ENCODE assay signal across 16 cellular contexts in the genomic region with DNA sequence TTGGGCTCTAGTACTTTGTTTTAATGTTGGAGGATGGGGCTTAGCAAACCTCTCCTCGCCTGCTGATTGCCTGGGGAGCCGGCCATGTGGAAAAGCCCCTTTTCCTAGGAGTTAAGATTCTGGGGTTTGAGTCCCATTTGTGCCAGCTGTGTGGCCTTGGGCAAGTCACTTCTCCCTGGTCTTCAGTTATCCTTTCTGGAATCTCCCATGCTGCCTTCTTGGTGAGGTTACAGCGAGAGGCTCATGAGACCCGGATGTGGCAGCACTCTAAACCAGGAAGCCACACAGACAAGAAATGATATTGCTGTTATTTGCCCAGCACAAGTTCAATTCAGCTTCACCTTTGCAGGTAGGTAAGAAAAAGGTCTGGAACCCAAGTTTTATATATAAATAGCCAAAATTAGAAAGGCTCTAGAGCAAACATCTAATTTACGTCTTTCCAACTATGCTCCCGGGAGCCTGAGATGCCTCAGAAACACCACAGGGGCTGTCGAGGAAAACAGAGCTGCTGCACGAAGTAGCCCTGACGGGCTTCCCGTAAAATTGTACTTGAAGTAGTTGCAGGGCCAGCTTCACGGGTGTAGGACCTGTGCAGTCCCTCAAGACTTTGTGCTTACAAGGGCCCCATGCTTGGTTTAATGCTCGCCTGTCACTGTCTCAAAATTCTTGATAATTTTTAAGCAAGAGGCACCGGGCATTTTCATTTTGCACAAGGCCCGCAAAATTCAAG. TPM values are rescaled to one million over a fixed set of nuclear protein-coding genes. Genes with fewer than 3 reads are reported as not detected.
A peak's percentile ranks its signal among the peaks of the same experiment; 100 is the strongest.
DNase-seq lines count a peak whose midpoint lies in the region; ATAC-seq, FAIRE-seq and TF ChIP-seq lines count a peak whose summit lies in the region.
"Had no signal": no experiment of that assay in that cellular context is flagged by ENCODE, and none has a peak within 500 bp of the region (broad histone marks: within the 10 kb centered on the region; RNA-seq: fewer than 3 reads in every experiment).

No MANE protein-coding gene starts in this region.

- H3K27ac Mint-ChIP-seq in CD4-positive, alpha-beta T cell, result peak overlapping the region; percentile 99
- H3K27ac Mint-ChIP-seq in activated CD8-positive, alpha-beta T cell treated with anti-CD3 and anti-CD28 coated beads for 36 hours, result peak overlapping the region; percentile 93

- H3K27me3 Mint-ChIP-seq in CD4-positive, alpha-beta T cell, result no peaks in the 10 kb centered on the region
- no peaks in the 10 kb centered on the region for H3K27me3 Mint-ChIP-seq in activated CD8-positive, alpha-beta T cell treated with anti-CD3 and anti-CD28 coated beads for 36 hours

- WGBS in HepG2 (ENCODE audit: low lambda C conversion rate), result 58% methylated on average over 7 of the region's 14 CpGs

- H3K79me2 ChIP-seq in HepG2 (ENCODE audit: insufficient read depth, low read length), result no peaks in the 10 kb centered on the region

- H3K27ac ChIP-seq in CD4-positive, alpha-beta T cell (ENCODE audit: low read depth, low read length), result peak overlapping the region; percentile 66
- H3K27ac ChIP-seq in HepG2 (ENCODE audit: extremely low read length, insufficient read depth, low read length), result no peak overlapping the region
- H3K27ac ChIP-seq: C4-2B had no signal

- H3K9me3 Mint-ChIP-seq in CD4-positive, alpha-beta T cell, result no peaks in the 10 kb centered on the region
- no peaks in the 10 kb centered on the region for H3K9me3 Mint-ChIP-seq in activated CD8-positive, alpha-beta T cell treated with anti-CD3 and anti-CD28 coated beads for 36 hours

- peak; percentile 64 for FAIRE-seq in GM12892 (lab: Jason Lieb, UNC)
- FAIRE-seq in HepG2 (lab: Jason Lieb, UNC), result no peak
- FAIRE-seq: H1 had no signal

- peak; percentile 38 for ATAC-seq in CD4-positive, alpha-beta T cell (ENCODE audit: poor library complexity)
- ATAC-seq in activated CD8-positive, alpha-beta T cell treated with anti-CD3 and anti-CD28 coated beads for 36 hours, result no peak
- no peak for ATAC-seq in HepG2
- no peak for ATAC-seq in GM19023 (IDR thresholded peaks at IDR 0.05; ENCODE audit: unreplicated experiment)
- ATAC-seq: body of pancreas, left ventricle myocardium superior had no signal

- no peak overlapping the region for H3K9ac ChIP-seq in HepG2 (ENCODE audit: insufficient read depth, low read depth, low read length)

- H3K27me3 ChIP-seq in CD4-positive, alpha-beta T cell (ENCODE audit: control insufficient read depth, insufficient read depth, low read length), result no peaks in the 10 kb centered on the region
- H3K27me3 ChIP-seq in HepG2 (ENCODE audit: control insufficient read depth in 1 of 2, insufficient read depth in 2 of 2, low read length in 2 of 2), result no peaks in the 10 kb centered on the region
- H3K27me3 ChIP-seq: body of pancreas had no signal

- H3K36me3 ChIP-seq in HepG2 (replicated peaks in 1 of 2; ENCODE audit: control insufficient read depth in 1 of 2, insufficient read depth in 2 of 2, low read length in 2 of 2), result no peaks in the 10 kb centered on the region

- peaks cover 84% of the 10 kb centered on the region for H3K4me1 Mint-ChIP-seq in CD4-positive, alpha-beta T cell (ENCODE audit: low read depth)
- peaks cover 70% of the 10 kb centered on the region for H3K4me1 Mint-ChIP-seq in activated CD8-positive, alpha-beta T cell treated with anti-CD3 and anti-CD28 coated beads for 36 hours (ENCODE audit: low read depth)

- TF ChIP-seq RAD21 in HepG2 (CRISPR knock-in tag; IDR thresholded peaks at IDR 0.05), result no peak

- no peaks in the 10 kb centered on the region for H4K20me1 ChIP-seq in HepG2 (ENCODE audit: insufficient read depth, low read length)

- no peak for TF ChIP-seq EP300 in HepG2 (IDR thresholded peaks at IDR 0.05; ENCODE audit: low read depth in 2 of 2, low read length in 2 of 2)
- no peak for TF ChIP-seq EP300 in HepG2 (CRISPR knock-in tag; IDR thresholded peaks at IDR 0.05; ENCODE audit: borderline replicate concordance)

- H3K4me3 ChIP-seq in HepG2 (replicated peaks in 1 of 3; ENCODE audit: insufficient read depth in 1 of 3, low read depth in 2 of 3, low read length in 3 of 3), result no peak overlapping the region
- H3K4me3 ChIP-seq: body of pancreas had no signal

- BruUV-seq in HepG2 (replicated peaks; lab: Mats Ljungman, UMichigan), result no TSS peak

- intact Hi-C loops in CD4-positive, alpha-beta T cell (cut with DNase I, micrococcal nuclease), result no loop called here
- intact Hi-C loops in activated CD8-positive, alpha-beta T cell treated with anti-CD3 and anti-CD28 coated beads for 36 hours (cut with micrococcal nuclease), result no loop called here
- intact Hi-C loops in HepG2 (cut with micrococcal nuclease; ENCODE audit: unreplicated experiment), result no loop called here

- TF ChIP-seq CTCF in CD4-positive, alpha-beta T cell (IDR thresholded peaks at IDR 0.05), result no peak
- TF ChIP-seq CTCF in activated CD8-positive, alpha-beta T cell treated with anti-CD3 and anti-CD28 coated beads for 36 hours (IDR thresholded peaks at IDR 0.05), result no peak
- no peak for TF ChIP-seq CTCF in HepG2 (CRISPR knock-in tag; IDR thresholded peaks at IDR 0.05)

- peak overlapping the region; percentile 27 for H2AFZ ChIP-seq in HepG2 (ENCODE audit: low read length)

- TF ChIP-seq POLR2A in GM12892 (IDR thresholded peaks at IDR 0.05; ENCODE audit: low read depth, low read length) (no peak), HepG2 (IDR thresholded peaks at IDR 0.05; ENCODE audit: insufficient read depth in 1 of 2, low read depth in 2 of 2, low read length in 2 of 2) (no peak)

- POLR2A ChIA-PET in CD4-positive, alpha-beta T cell (lab: Charles Lee), result interaction anchor here (0.6 to 8.8 kb wide), 7 partner anchors 9 to 168 kb away, joined by 3 to 162 read pairs (median 4); a partner anchor contains a TSS
- POLR2A ChIA-PET in activated CD8-positive, alpha-beta T cell treated with anti-CD3 and anti-CD28 coated beads for 36 hours (lab: Charles Lee), result interaction anchor here (0.6 to 7.0 kb wide), 4 partner anchors 10 to 15 kb away, joined by 3 to 56 read pairs (median 20); a partner anchor contains a TSS
- POLR2A ChIA-PET in HepG2 (lab: Yijun Ruan, JAX), result no interaction called here

- no peaks in the 10 kb centered on the region for H3K36me3 Mint-ChIP-seq in CD4-positive, alpha-beta T cell (ENCODE audit: low read depth)
- H3K36me3 Mint-ChIP-seq in activated CD8-positive, alpha-beta T cell treated with anti-CD3 and anti-CD28 coated beads for 36 hours (ENCODE audit: low read depth), result peaks cover 5% of the 10 kb centered on the region

- peak overlapping the region; percentile 73 for H3K4me3 Mint-ChIP-seq in CD4-positive, alpha-beta T cell
- H3K4me3 Mint-ChIP-seq in activated CD8-positive, alpha-beta T cell treated with anti-CD3 and anti-CD28 coated beads for 36 hours, result peak overlapping the region; percentile 45

- CTCF ChIA-PET in CD4-positive, alpha-beta T cell (lab: Charles Lee), result interaction anchor here (1.0 to 1.1 kb wide), 2 partner anchors 12 to 308 kb away, joined by 3 to 4 read pairs; no protein-coding TSS in a partner anchor
- CTCF ChIA-PET in activated CD8-positive, alpha-beta T cell treated with anti-CD3 and anti-CD28 coated beads for 36 hours (lab: Charles Lee), result interaction anchor here (1.5 to 2.0 kb wide), 3 partner anchors 9 to 46 kb away, joined by 3 to 6 read pairs (median 5); no protein-coding TSS in a partner anchor
- CTCF ChIA-PET in HepG2 (lab: Yijun Ruan, JAX; ENCODE audit: low intra/inter-chr PET ratio, low total read pairs), result no interaction called here

- H3K9me3 ChIP-seq in CD4-positive, alpha-beta T cell (ENCODE audit: control insufficient read depth, low read length), result no peaks in the 10 kb centered on the region
- H3K9me3 ChIP-seq in HepG2 (ENCODE audit: low read length), result no peaks in the 10 kb centered on the region
- H3K9me3 ChIP-seq: body of pancreas had no signal

- no peak overlapping the region; the same call in 1 of the 2 replicates for H3K4me2 ChIP-seq in HepG2 (ENCODE audit: low read depth, low read length)

- peaks cover 65% of the 10 kb centered on the region for H3K4me1 ChIP-seq in HepG2 (ENCODE audit: insufficient read depth, low read length)
- H3K4me1 ChIP-seq: body of pancreas had no signal

- DNase-seq in CD4-positive, alpha-beta T cell, result peak in 3 of 10 experiments; percentile 27 to 30 (median 28)
- no peak for DNase-seq in GM12892 (ENCODE audit: insufficient read length)
- DNase-seq in activated CD8-positive, alpha-beta T cell treated with anti-CD3 and anti-CD28 coated beads for 36 hours, result peak; percentile 63
- no peak for DNase-seq in HepG2 (ENCODE audit: low spot score)
- no peak for DNase-seq in NOMO-1 treated with dmso at 0.1 percent for 144 hours (lab: John Stamatoyannopoulos, UW; ENCODE audit: unreplicated experiment)
- DNase-seq in DMS79 treated with DMSO at 0.1 percent for 48 hours (lab: John Stamatoyannopoulos, UW), result no peak
- DNase-seq in activated gamma-delta T cell treated with Interleukin-2 at 50 U/mL for 16 hours, result no peak
- DNase-seq: activated CD8-positive, alpha-beta memory T cell treated with anti-CD3 and anti-CD28 coated beads, Interleukin-2, amount 50 U/mL, for 48 hours; body of pancreas; left ventricle myocardium superior; NCI-H1436; NCI-H446; RPMI8226 had no signal

- in situ Hi-C loops in HepG2 (cut with HindIII; ENCODE audit: extremely low pct_ligation_motif_present, low pct_unique_long_range_greater_than_20kb), result no loop called here

RNA-seq across cellular contexts. Expression of a gene that starts 8.3 kb away (rescaled TPM):
- total RNA-seq in CD4-positive, alpha-beta T cell, result 10 to 100 TPM; 69.0 to 70.8 TPM
- polyA plus RNA-seq in GM12892 (2012; ENCODE audit: missing spikeins), result 72.6 TPM
- 100 to 1,000 TPM; 117 to 123 TPM for total RNA-seq in activated CD8-positive, alpha-beta T cell treated with anti-CD3 and anti-CD28 coated beads for 36 hours
- total RNA-seq in HepG2 (2016; rRNA removed; fragmentation: Illumina TruSeq; extraction: Trizol), result not detected in 2 replicates
- total RNA-seq in HepG2 (2016; cell fraction: cytosol; rRNA removed; fragmentation: Illumina TruSeq; extraction: Trizol; ENCODE audit: low read depth), result not detected in 2 replicates
- not detected in 2 replicates for total RNA-seq in HepG2 (2016; cell fraction: insoluble cytoplasmic fraction; rRNA removed; fragmentation: Illumina TruSeq; extraction: Trizol)
- total RNA-seq in HepG2 (2016; cell fraction: membrane; rRNA removed; fragmentation: Illumina TruSeq; extraction: Trizol), result not detected in 2 replicates
- total RNA-seq in HepG2 (2016; cell fraction: nucleus; rRNA removed; fragmentation: Illumina TruSeq; extraction: Trizol), result not detected in 2 replicates
- polyA plus RNA-seq in HepG2 (2011; rRNA removed), result 0.08 and 0.09 TPM in 2 replicates
- 0.11 and 0.12 TPM in 2 replicates for polyA plus RNA-seq in HepG2 (2011; cell fraction: cytosol; rRNA removed)
- 0.03 and 0.10 TPM in 2 replicates for polyA plus RNA-seq in HepG2 (2011; cell fraction: nucleus; rRNA removed)
- polyA plus RNA-seq in HepG2 (2012), result 0.11 TPM in 1 of 2 replicates, not detected in the other
- not detected in 2 replicates for polyA plus RNA-seq in HepG2 (2016; cell fraction: cytosol; fragmentation: Illumina TruSeq; extraction: Trizol; ENCODE audit: low read depth)
- polyA plus RNA-seq in HepG2 (2016; cell fraction: insoluble cytoplasmic fraction; fragmentation: Illumina TruSeq; extraction: Trizol; ENCODE audit: low read depth), result not detected in 2 replicates
- polyA plus RNA-seq in HepG2 (2016; cell fraction: membrane; fragmentation: Illumina TruSeq; extraction: Trizol; ENCODE audit: low read depth), result not detected in 2 replicates
- not detected in 2 replicates for polyA plus RNA-seq in HepG2 (2016; cell fraction: nucleus; fragmentation: Illumina TruSeq; extraction: Trizol; ENCODE audit: insufficient read depth, low read depth)
- polyA minus RNA-seq in HepG2 (2011; rRNA and poly(A)+ RNA removed; ENCODE audit: low replicate concordance), result 0.07 TPM in 1 of 2 replicates, not detected in the other
- polyA minus RNA-seq in HepG2 (2011; cell fraction: cytosol; rRNA and poly(A)+ RNA removed), result not detected in 2 replicates
- polyA minus RNA-seq in HepG2 (2011; cell fraction: nucleus; rRNA and poly(A)+ RNA removed), result not detected in 2 replicates
- total RNA-seq: H1 had no signal
- polyA plus RNA-seq: H1 had no signal

RNA-seq across cellular contexts. Expression of a gene that starts 32.7 kb away (rescaled TPM):
- under 1 TPM; 0.16 to 0.17 TPM for total RNA-seq in CD4-positive, alpha-beta T cell
- not detected for polyA plus RNA-seq in GM12892 (2012; ENCODE audit: missing spikeins)
- total RNA-seq in activated CD8-positive, alpha-beta T cell treated with anti-CD3 and anti-CD28 coated beads for 36 hours, result under 1 TPM; 0.16 to 0.38 TPM
- 0.49 and 1.1 TPM in 2 replicates for total RNA-seq in HepG2 (2016; rRNA removed; fragmentation: Illumina TruSeq; extraction: Trizol)
- total RNA-seq in HepG2 (2016; cell fraction: cytosol; rRNA removed; fragmentation: Illumina TruSeq; extraction: Trizol; ENCODE audit: low read depth), result not detected in 2 replicates
- total RNA-seq in HepG2 (2016; cell fraction: insoluble cytoplasmic fraction; rRNA removed; fragmentation: Illumina TruSeq; extraction: Trizol), result 0.34 and 1.1 TPM in 2 replicates
- total RNA-seq in HepG2 (2016; cell fraction: membrane; rRNA removed; fragmentation: Illumina TruSeq; extraction: Trizol), result 0.15 and 0.17 TPM in 2 replicates
- 0.68 and 1.3 TPM in 2 replicates for total RNA-seq in HepG2 (2016; cell fraction: nucleus; rRNA removed; fragmentation: Illumina TruSeq; extraction: Trizol)
- polyA plus RNA-seq in HepG2 (2011; rRNA removed), result 1.8 and 3.8 TPM in 2 replicates
- polyA plus RNA-seq in HepG2 (2011; cell fraction: cytosol; rRNA removed), result 1.5 and 1.7 TPM in 2 replicates
- polyA plus RNA-seq in HepG2 (2011; cell fraction: nucleus; rRNA removed), result 3.5 and 4.1 TPM in 2 replicates
- 3.9 and 5.5 TPM in 2 replicates for polyA plus RNA-seq in HepG2 (2012)
- polyA plus RNA-seq in HepG2 (2016; cell fraction: cytosol; fragmentation: Illumina TruSeq; extraction: Trizol; ENCODE audit: low read depth), result 0.06 and 0.21 TPM in 2 replicates
- polyA plus RNA-seq in HepG2 (2016; cell fraction: insoluble cytoplasmic fraction; fragmentation: Illumina TruSeq; extraction: Trizol; ENCODE audit: low read depth), result 0.59 and 0.69 TPM in 2 replicates
- polyA plus RNA-seq in HepG2 (2016; cell fraction: membrane; fragmentation: Illumina TruSeq; extraction: Trizol; ENCODE audit: low read depth), result 0.15 and 0.25 TPM in 2 replicates
- polyA plus RNA-seq in HepG2 (2016; cell fraction: nucleus; fragmentation: Illumina TruSeq; extraction: Trizol; ENCODE audit: insufficient read depth, low read depth), result 2.0 and 2.7 TPM in 2 replicates
- 2.4 TPM in 1 of 2 replicates, not detected in the other for polyA minus RNA-seq in HepG2 (2011; rRNA and poly(A)+ RNA removed; ENCODE audit: low replicate concordance)
- 0.53 and 1.3 TPM in 2 replicates for polyA minus RNA-seq in HepG2 (2011; cell fraction: cytosol; rRNA and poly(A)+ RNA removed)
- 2.1 and 2.9 TPM in 2 replicates for polyA minus RNA-seq in HepG2 (2011; cell fraction: nucleus; rRNA and poly(A)+ RNA removed)
- total RNA-seq: H1 had no signal

Comparison
In these comparisons a context has a peak if more than half of its experiments do, and no peak if none do; other contexts are left out.
1. RNA of a gene that starts 8.3 kb away (total RNA-seq): 117 to 123 TPM in activated CD8-positive, alpha-beta T cell treated with anti-CD3 and anti-CD28 coated beads for 36 hours and 69.0 to 70.8 TPM in CD4-positive, alpha-beta T cell; not detected in HepG2; every median in the first group is over 10 times any median in the second.